In the genomic region with DNA sequence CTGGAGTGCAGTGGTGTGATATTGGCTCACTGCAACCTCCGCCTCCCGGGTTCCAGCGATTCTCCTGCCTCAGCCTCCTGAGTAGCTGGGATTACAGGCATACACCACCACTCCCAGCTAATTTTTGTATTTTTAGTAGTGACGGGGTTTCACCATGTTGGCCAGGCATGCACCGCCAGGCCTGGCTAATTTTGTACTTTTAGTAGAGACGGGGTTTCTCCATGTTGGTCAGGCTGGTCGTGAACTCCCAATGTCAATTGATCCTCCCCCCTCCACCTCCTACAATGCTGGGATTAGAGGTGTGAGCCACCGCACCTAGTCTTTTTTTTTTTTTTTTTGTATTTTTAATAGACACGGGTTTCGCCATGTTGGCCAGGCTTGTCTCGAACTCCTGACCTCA, we compare ENCODE assay signal across 5 cellular contexts. TPM values are rescaled to one million over a fixed set of nuclear protein-coding genes. Genes with fewer than 3 reads are reported as not detected.
"Had no signal": no experiment of that assay in that cellular context is flagged by ENCODE, and none has a peak within 500 bp of the region (broad histone marks: within the 10 kb centered on the region; RNA-seq: fewer than 3 reads in every experiment).

No MANE protein-coding gene starts in this region.

RNA-seq across cellular contexts. Expression of a gene that starts 42.2 kb away (rescaled TPM):
- total RNA-seq: HepG2, HT-29, HT1080, IMR-90 had no signal
- polyA plus RNA-seq: HepG2, IgD-negative memory B cell, IMR-90 had no signal

RNA-seq across cellular contexts. Expression of a gene that starts 55.6 kb away (rescaled TPM):
- total RNA-seq: HepG2, HT-29, HT1080, IMR-90 had no signal
- polyA plus RNA-seq: HepG2, IgD-negative memory B cell had no signal
